Comparison of ENCODE assay signal across 8 cellular contexts in genomic region chr11:68213135-68213515, GRCh38. TPM values are rescaled to one million over a fixed set of nuclear protein-coding genes. Genes with fewer than 3 reads are reported as not detected.
DNase-seq lines count a peak whose midpoint lies in the region; ATAC-seq and TF ChIP-seq lines count a peak whose summit lies in the region.

TSS of gene KMT5B (minus strand) at chr11:68213296. CDS start at chr11:68190076, 23,220 bp downstream.

- TF ChIP-seq CTCF in Panc1 (IDR thresholded peaks at IDR 0.05) = no peak

- in situ Hi-C loops in Panc1 (cut with HindIII; ENCODE audit: low pct_unique_long_range_greater_than_20kb, low sequenced_read_pairs) = loop anchor here (5.0 kb wide), 1 partner anchor 41 kb away; no protein-coding TSS in a partner anchor

- CTCF ChIA-PET in Panc1 (lab: Charles Lee) = no interaction called here

- H3K36me3 ChIP-seq in ES-I3 (ENCODE audit: insufficient read depth, low read length) = no peaks in the 10 kb centered on the region
- H3K36me3 ChIP-seq in Panc1 (ENCODE audit: control insufficient read depth, insufficient read depth, low read length) = no peaks in the 10 kb centered on the region

- H3K27ac ChIP-seq in Panc1 (ENCODE audit: low read length) = peak within 1 kb of the TSS; percentile 94

- no peaks in the 10 kb centered on the region for H3K27me3 ChIP-seq in Panc1 (ENCODE audit: control insufficient read depth, insufficient read depth, low read length)

- H3K4me3 ChIP-seq in Panc1 (ENCODE audit: low read depth in 2 of 2, low read length in 2 of 2) = peak within 1 kb of the TSS; percentile 80 to 99

- DNase-seq in Panc1 (ENCODE audit: low read depth, low spot score) (no peak), amniotic stem cell (lab: John Stamatoyannopoulos, UW) (peak; percentile 21), hepatic stellate cell (ENCODE audit: low spot score) (peak; percentile 51), sciatic nerve (ENCODE audit: low spot score) (peak; percentile 83), D341Med (ENCODE audit: low spot score) (no peak)

- POLR2A ChIA-PET in Panc1 (lab: Charles Lee) = no interaction called here

- ATAC-seq in HG02623 (IDR thresholded peaks at IDR 0.05; ENCODE audit: unreplicated experiment) (peak; percentile 22), Panc1 (peak; percentile 1), sciatic nerve (no peak), GM21515 (IDR thresholded peaks at IDR 0.05; ENCODE audit: unreplicated experiment) (no peak)

- intact Hi-C loops in Panc1 (cut with micrococcal nuclease; ENCODE audit: unreplicated experiment) = loop anchor here (10.0 kb wide), 1 partner anchor 82 kb away; no protein-coding TSS in a partner anchor
- intact Hi-C loops in sciatic nerve (cut with DNase I) = no loop called here

- H3K9me3 ChIP-seq in ES-I3 (ENCODE audit: control insufficient read depth, insufficient read depth, low read length) (no peaks in the 10 kb centered on the region), Panc1 (ENCODE audit: control insufficient read depth, insufficient read depth, low read depth, low read length) (no peaks in the 10 kb centered on the region)

- peak within 1 kb of the TSS; percentile 87 for H3K9ac ChIP-seq in ES-I3 (ENCODE audit: low read depth, low read length)

- no TSS peak for BruUV-seq in Panc1 (replicated peaks; lab: Mats Ljungman, UMichigan)

- H3K4me1 ChIP-seq in ES-I3 (ENCODE audit: insufficient read depth, low read length) = peaks cover 5% of the 10 kb centered on the region; the same call in 1 of the 2 replicates
- peaks cover 46% of the 10 kb centered on the region for H3K4me1 ChIP-seq in Panc1 (ENCODE audit: control insufficient read depth, insufficient read depth, low read length)

RNA-seq across cellular contexts. Expression of gene KMT5B, which starts in this region (rescaled TPM):
- total RNA-seq in Panc1 (2021; ENCODE audit: unreplicated experiment) (48.6 TPM), sciatic nerve (59.0 TPM)
- 36.9 TPM for polyA plus RNA-seq in Panc1 (2012; ENCODE audit: insufficient read length)

Comparison
In these comparisons a context has a peak if more than half of its experiments do, and no peak if none do; other contexts are left out.
1. ATAC-seq: peak in HG02623 (single experiment) and Panc1 (single experiment); none in sciatic nerve (single experiment) and GM21515 (single experiment).
2. DNase-seq: peak in amniotic stem cell (single experiment), hepatic stellate cell (single experiment) and sciatic nerve (single experiment); none in Panc1 (single experiment) and D341Med (single experiment).